ENCODE assay signal across 8 cellular contexts in the genomic region with DNA sequence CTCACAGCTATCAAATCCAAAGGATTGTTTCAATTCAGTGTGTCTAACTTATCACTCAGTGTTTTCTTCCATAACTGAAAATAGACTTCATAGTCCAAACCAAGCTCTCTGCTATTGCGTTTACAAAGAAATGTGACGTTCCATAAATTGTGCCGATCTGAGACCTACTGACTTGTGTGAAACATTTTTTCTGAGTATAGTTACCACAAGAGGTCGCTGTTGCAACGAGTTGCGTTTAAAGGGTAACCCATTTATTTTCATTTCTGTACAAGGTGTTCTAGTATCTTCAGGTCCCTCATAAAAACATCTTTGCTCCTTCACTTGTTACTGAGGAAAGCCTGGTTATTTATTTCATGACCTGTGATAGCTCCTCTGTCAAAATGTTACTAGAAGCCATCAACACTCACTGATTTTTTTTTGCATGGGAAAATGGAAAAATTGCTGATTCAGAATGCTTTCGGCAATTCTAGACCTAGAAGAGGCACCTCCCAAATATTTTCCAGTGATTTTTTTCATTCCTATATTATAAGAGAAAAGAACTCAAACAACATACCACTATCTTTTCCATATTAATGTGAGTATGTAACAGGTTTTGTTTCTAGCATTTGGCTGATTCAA.
DNase-seq lines count a peak whose midpoint lies in the region; ATAC-seq and TF ChIP-seq lines count a peak whose summit lies in the region.

No MANE protein-coding gene starts in this region.

- ATAC-seq in GM18505 (IDR thresholded peaks at IDR 0.05; ENCODE audit: unreplicated experiment): no peak

- DNase-seq in AG08396 (ENCODE audit: low spot score) (peak; percentile 7), EL (peak; percentile 52), NCI-H1694 (lab: John Stamatoyannopoulos, UW) (peak; percentile 61), globus pallidus (ENCODE audit: low spot score) (peak; percentile 52), islet precursor cell (no peak)

- H3K4me1 Mint-ChIP-seq in stimulated activated naive CD8-positive, alpha-beta T cell treated with anti-CD3 and anti-CD28 coated beads, Interleukin-15, Interleukin-2, amounts not matched to agents 100 ng/mL and 50 ng/mL, for 24 hours (ENCODE audit: low read depth): peaks cover 5% of the 10 kb centered on the region

- peaks cover 40% of the 10 kb centered on the region for H3K27me3 Mint-ChIP-seq in stimulated activated naive CD8-positive, alpha-beta T cell treated with anti-CD3 and anti-CD28 coated beads, Interleukin-15, Interleukin-2, amounts not matched to agents 100 ng/mL and 50 ng/mL, for 24 hours

- H3K27ac ChIP-seq in VCaP: no peak overlapping the region

- no peaks in the 10 kb centered on the region for H3K36me3 Mint-ChIP-seq in stimulated activated naive CD8-positive, alpha-beta T cell treated with anti-CD3 and anti-CD28 coated beads, Interleukin-15, Interleukin-2, amounts not matched to agents 100 ng/mL and 50 ng/mL, for 24 hours (ENCODE audit: low read depth)

- peak overlapping the region; percentile 64 for H3K4me3 Mint-ChIP-seq in stimulated activated naive CD8-positive, alpha-beta T cell treated with anti-CD3 and anti-CD28 coated beads, Interleukin-15, Interleukin-2, amounts not matched to agents 100 ng/mL and 50 ng/mL, for 24 hours

- no peaks in the 10 kb centered on the region for H3K9me3 Mint-ChIP-seq in stimulated activated naive CD8-positive, alpha-beta T cell treated with anti-CD3 and anti-CD28 coated beads, Interleukin-15, Interleukin-2, amounts not matched to agents 100 ng/mL and 50 ng/mL, for 24 hours

- H3K27ac Mint-ChIP-seq in stimulated activated naive CD8-positive, alpha-beta T cell treated with anti-CD3 and anti-CD28 coated beads, Interleukin-15, Interleukin-2, amounts not matched to agents 100 ng/mL and 50 ng/mL, for 24 hours: peak overlapping the region; percentile 46

- peak; percentile 84 for TF ChIP-seq CTCF in VCaP (conservative IDR thresholded peaks at IDR 0.05)

- no peak for TF ChIP-seq POLR2A in GM18505 (IDR thresholded peaks at IDR 0.05; ENCODE audit: borderline replicate concordance, extremely low read depth, insufficient read depth, insufficient read length)
